20 cellular contexts compared by ENCODE assay signal in genomic region chr5:175810457-175810856, GRCh38.
DNase-seq lines count a peak whose midpoint lies in the region; ATAC-seq, FAIRE-seq and TF ChIP-seq lines count a peak whose summit lies in the region.
"Had no signal": no experiment of that assay in that cellular context is flagged by ENCODE, and none has a peak within 500 bp of the region (broad histone marks: within the 10 kb centered on the region; RNA-seq: fewer than 3 reads in every experiment).

No MANE protein-coding gene starts in this region.

- RAD21 ChIA-PET in HCT116 (lab: Charles Lee; ENCODE audit: low non-redundant PET in 1 of 2, low total read pairs in 2 of 2, uncharacterized antibody in 2 of 2, unreplicated experiment in 2 of 2) = no interaction called here

- no peak for FAIRE-seq in H1 (lab: Jason Lieb, UNC)
- FAIRE-seq: G401.6, HepG2 had no signal

- no peak overlapping the region for H3K56ac ChIP-seq in H1 (replicated peaks; ENCODE audit: insufficient read length, low read depth, low read length)

- H3K14ac ChIP-seq in H1 (ENCODE audit: insufficient read length) = no peak overlapping the region

- intact Hi-C loops in HCT116 (cut with micrococcal nuclease) (loop anchor here (5.0 kb wide), 1 partner anchor 732 kb away; no protein-coding TSS in a partner anchor), Panc1 (cut with micrococcal nuclease; ENCODE audit: unreplicated experiment) (no loop called here)

- no peak for TF ChIP-seq CTCF in HCT116 (IDR thresholded peaks at IDR 0.05 in 2 of 3, conservative IDR thresholded peaks at IDR 0.05 in 1 of 3; ENCODE audit: borderline replicate concordance in 1 of 3, insufficient read depth in 1 of 3, low read depth in 2 of 3, low read length in 2 of 3)
- TF ChIP-seq CTCF in Panc1 (IDR thresholded peaks at IDR 0.05) = no peak
- no peak for TF ChIP-seq CTCF in H1 (IDR thresholded peaks at IDR 0.05; ENCODE audit: control extremely low read depth in 1 of 3, insufficient read depth in 1 of 3, low read depth in 1 of 3, low read length in 3 of 3)

- H3K4me3 ChIP-seq in HCT116 (replicated peaks in 1 of 2; ENCODE audit: low read depth in 1 of 2, low read length in 2 of 2) (no peak overlapping the region; a peak in 1 of 4 replicates), Panc1 (ENCODE audit: low read depth in 2 of 2, low read length in 2 of 2) (no peak overlapping the region), H1 (ENCODE audit: extremely low read depth in 1 of 4, insufficient read depth in 2 of 4, low read depth in 3 of 4, low read length in 4 of 4) (no peak overlapping the region), SJCRH30 (no peak overlapping the region)
- H3K4me3 ChIP-seq: SK-N-MC had no signal

- POLR2A ChIA-PET in HCT116 (lab: Charles Lee) (interaction anchor here (1.4 kb wide), 1 partner anchor 8 kb away, joined by 7 read pairs; no protein-coding TSS in a partner anchor), Panc1 (lab: Charles Lee) (no interaction called here), H1 (lab: Charles Lee; ENCODE audit: partially characterized antibody) (no interaction called here)

- in situ Hi-C loops in Panc1 (cut with HindIII; ENCODE audit: low pct_unique_long_range_greater_than_20kb, low sequenced_read_pairs) = no loop called here

- H3K23ac ChIP-seq in H1 (ENCODE audit: insufficient read length) = no peak overlapping the region

- H2BK5ac ChIP-seq in H1 (ENCODE audit: low read depth, low read length) = no peak overlapping the region

- TF ChIP-seq RAD21 in HCT116 (IDR thresholded peaks at IDR 0.05; ENCODE audit: low read depth) (no peak), H1 (IDR thresholded peaks at IDR 0.05 in 1 of 2, conservative IDR thresholded peaks at IDR 0.05 in 1 of 2; ENCODE audit: low read depth in 2 of 2, low read length in 2 of 2) (no peak)

- H3K4me1 ChIP-seq in HCT116 (ENCODE audit: control insufficient read depth in 1 of 2, insufficient read depth in 2 of 2, low read length in 2 of 2) (peaks cover 28 to 46% of the 10 kb centered on the region in 2 experiments), Panc1 (ENCODE audit: control insufficient read depth, insufficient read depth, low read length) (peaks cover 43% of the 10 kb centered on the region), H1 (replicated peaks in 1 of 4; ENCODE audit: control insufficient read depth in 3 of 4, insufficient read depth in 4 of 4, low read length in 3 of 4) (peaks cover 0 to 7% (median 4%) of the 10 kb centered on the region in 4 experiments; a peak in 2 of 7 replicates), SJCRH30 (peaks cover 8% of the 10 kb centered on the region)

- H3K27me3 ChIP-seq in HCT116 (ENCODE audit: insufficient read depth, low read length) (no peaks in the 10 kb centered on the region), Panc1 (ENCODE audit: control insufficient read depth, insufficient read depth, low read length) (no peaks in the 10 kb centered on the region), H1 (replicated peaks in 1 of 4; ENCODE audit: control insufficient read depth in 3 of 4, extremely low read depth in 1 of 4, insufficient read depth in 3 of 4, low read length in 3 of 4) (no peaks in the 10 kb centered on the region), SJCRH30 (no peaks in the 10 kb centered on the region)

- no peak overlapping the region for H2AK5ac ChIP-seq in H1 (ENCODE audit: low read depth, low read length)

- no peaks in the 10 kb centered on the region for H4K20me1 ChIP-seq in HCT116 (ENCODE audit: insufficient read depth)
- no peaks in the 10 kb centered on the region for H4K20me1 ChIP-seq in H1 (replicated peaks in 1 of 2; ENCODE audit: control insufficient read depth in 1 of 2, insufficient read depth in 2 of 2, low read length in 2 of 2)

- H4K91ac ChIP-seq in H1 (replicated peaks; ENCODE audit: insufficient read length, low read length) = no peak overlapping the region

- ATAC-seq in HCT116 = peak; percentile 7; the same call in 1 of the 2 replicates
- ATAC-seq in Panc1 = no peak
- ATAC-seq in GM21717 (IDR thresholded peaks at IDR 0.05; ENCODE audit: unreplicated experiment) = no peak
- ATAC-seq: HepG2 had no signal

- TF ChIP-seq POLR2A in HCT116 (IDR thresholded peaks at IDR 0.05; ENCODE audit: borderline replicate concordance, extremely low read depth, insufficient read depth, insufficient read length) (no peak), H1 (IDR thresholded peaks at IDR 0.05; ENCODE audit: control extremely low read depth in 1 of 2, low read depth in 2 of 2, low read length in 2 of 2) (no peak)

- TF ChIP-seq EP300 in H1 (IDR thresholded peaks at IDR 0.05; ENCODE audit: borderline replicate concordance in 1 of 2, low read depth in 2 of 2, low read length in 2 of 2) = no peak

- no peaks in the 10 kb centered on the region for H3K36me3 ChIP-seq in HCT116 (ENCODE audit: control insufficient read depth in 1 of 2, insufficient read depth in 2 of 2, low read length in 2 of 2)
- H3K36me3 ChIP-seq in Panc1 (ENCODE audit: control insufficient read depth, insufficient read depth, low read length) = no peaks in the 10 kb centered on the region
- no peaks in the 10 kb centered on the region for H3K36me3 ChIP-seq in H1 (ENCODE audit: control insufficient read depth in 2 of 4, insufficient read depth in 4 of 4, low read length in 3 of 4)
- no peaks in the 10 kb centered on the region for H3K36me3 ChIP-seq in SJCRH30

- DNase-seq in HCT116 (ENCODE audit: low read depth, low spot score) (no peak), Panc1 (ENCODE audit: low read depth, low spot score) (no peak), H1 (ENCODE audit: low read depth in 1 of 2, low spot score in 2 of 2) (no peak), SJCRH30 (no peak), NCI-H2171 treated with DMSO at 0.1 percent for 48 hours (lab: John Stamatoyannopoulos, UW) (no peak), SK-N-DZ (ENCODE audit: low spot score) (no peak)
- DNase-seq: AML-193, DND-41, KG1, MV-4-11, NCI-H1417 treated with DMSO at 0.1 percent for 48 hours, NCI-H187 treated with DMSO at 0.1 percent for 48 hours, NCI-H345, NCI-H524 treated with DMSO at 0.1 percent for 48 hours, T-helper 1 cell had no signal

- BruUV-seq in HCT116 (replicated peaks; lab: Mats Ljungman, UMichigan) = no TSS peak
- BruUV-seq in Panc1 (replicated peaks; lab: Mats Ljungman, UMichigan) = no TSS peak

- H3K9me2 ChIP-seq in HCT116 (ENCODE audit: insufficient read depth) = no peaks in the 10 kb centered on the region

- no peaks in the 10 kb centered on the region for H3K9me3 ChIP-seq in HCT116 (ENCODE audit: control insufficient read depth in 1 of 2, insufficient read depth in 1 of 2, low read depth in 1 of 2, low read length in 2 of 2)
- H3K9me3 ChIP-seq in Panc1 (ENCODE audit: control insufficient read depth, insufficient read depth, low read depth, low read length) = no peaks in the 10 kb centered on the region
- H3K9me3 ChIP-seq in H1 (ENCODE audit: insufficient read depth in 2 of 2, low read depth in 1 of 2, low read length in 1 of 2) = no peaks in the 10 kb centered on the region
- H3K9me3 ChIP-seq in SJCRH30 (replicated peaks) = no peaks in the 10 kb centered on the region

- WGBS in H1 (ENCODE audit: extremely low coverage in 1 of 2, insufficient coverage in 1 of 2, insufficient read length in 1 of 2, insufficient replicate concordance in 2 of 2, low coverage in 1 of 2, low lambda C conversion rate in 2 of 2, missing lambda C conversion rate in 1 of 2), 2 experiments = 71% methylated on average over 2 of the region's 2 CpGs; no CpG with 5 or more reads in 1 of the 2 experiments

- no peaks in the 10 kb centered on the region for H3K79me1 ChIP-seq in H1 (ENCODE audit: low read depth, low read length)

- no peak overlapping the region for H2BK20ac ChIP-seq in H1 (ENCODE audit: low read length)

- no peak overlapping the region for H2BK15ac ChIP-seq in H1 (ENCODE audit: low read length)

- no peak overlapping the region for H4K5ac ChIP-seq in H1 (ENCODE audit: insufficient read length, low read depth, low read length)

- no peak overlapping the region for H3K4ac ChIP-seq in H1 (replicated peaks; ENCODE audit: insufficient read length, low read depth, low read length)

- CTCF ChIA-PET in HCT116 (lab: Charles Lee) (interaction anchor here (1.0 to 1.2 kb wide), 2 partner anchors 58 to 81 kb away, joined by 4 read pairs; no protein-coding TSS in a partner anchor), Panc1 (lab: Charles Lee) (no interaction called here), H1 (lab: Charles Lee; ENCODE audit: partially characterized antibody) (no interaction called here)

- H3K4me2 ChIP-seq in HCT116 (ENCODE audit: low read length) (peak overlapping the region; percentile 72), H1 (ENCODE audit: insufficient read depth in 1 of 2, low read depth in 2 of 2, low read length in 2 of 2) (no peak overlapping the region)

- H2AFZ ChIP-seq in HCT116 (ENCODE audit: low read depth, low read length, poor library complexity, severe bottlenecking) (no peak overlapping the region), H1 (ENCODE audit: low read length) (no peak overlapping the region)

- H3K27ac ChIP-seq in HCT116 (ENCODE audit: low read depth, low read length) (no peak overlapping the region), Panc1 (ENCODE audit: low read length) (peak overlapping the region; percentile 78), H1 (ENCODE audit: low read depth, low read length) (no peak overlapping the region), SJCRH30 (no peak overlapping the region)
- H3K27ac ChIP-seq: C4-2B, SK-N-MC had no signal

- H3K9ac ChIP-seq in HCT116 (ENCODE audit: low read length) (peak overlapping the region; percentile 46; the same call in 1 of the 2 replicates), H1 (replicated peaks in 1 of 4; ENCODE audit: extremely low read depth in 1 of 4, low read depth in 3 of 4, low read length in 3 of 4) (no peak overlapping the region)

- 0 out of 2 replicates have a peak overlapping the region, but pooled peaks have one; percentile 22 for H2BK12ac ChIP-seq in H1 (ENCODE audit: low read depth, low read length)

- H3K18ac ChIP-seq in H1 (ENCODE audit: extremely low read depth, low read length) = no peak overlapping the region

- H3K79me2 ChIP-seq in HCT116 (ENCODE audit: insufficient read depth, low read length) (no peaks in the 10 kb centered on the region), H1 (ENCODE audit: control insufficient read depth in 1 of 2, insufficient read depth in 2 of 2, low read length in 2 of 2) (no peaks in the 10 kb centered on the region)

- no peak overlapping the region for H2BK120ac ChIP-seq in H1 (replicated peaks; ENCODE audit: low read depth, low read length)

- H4K8ac ChIP-seq in H1 (ENCODE audit: extremely low read depth, insufficient read depth, low read length) = no peak overlapping the region

- no peaks in the 10 kb centered on the region for H3K23me2 ChIP-seq in H1 (ENCODE audit: low read depth, low read length)

TF ChIP-seq in H1, 55 proteins besides CTCF, POLR2A, EP300 and RAD21 (continues in another document):
- TF ChIP-seq JUND (IDR thresholded peaks at IDR 0.05; ENCODE audit: low read length) = no peak
- no peak for TF ChIP-seq NRF1 (IDR thresholded peaks at IDR 0.05; ENCODE audit: low read depth, low read length)
- TF ChIP-seq GABPA (IDR thresholded peaks at IDR 0.05; ENCODE audit: borderline replicate concordance, insufficient read depth, low read length) = no peak
